ENCODE assay signal across 8 cellular contexts in genomic region chr5:132293992-132294727, GRCh38. TPM values are rescaled to one million over a fixed set of nuclear protein-coding genes. Genes with fewer than 3 reads are reported as not detected.
DNase-seq lines count a peak whose midpoint lies in the region; ATAC-seq, FAIRE-seq and TF ChIP-seq lines count a peak whose summit lies in the region.

Gene SLC22A4 (plus strand): TSS chr5:132294394. CDS start chr5:132294617, 223 bp downstream.

- no peak for TF ChIP-seq EP300 in A549 (IDR thresholded peaks at IDR 0.05)

- 2% methylated on average over 29 of the region's 63 CpGs for WGBS in A549 (ENCODE audit: missing lambda C conversion rate)

- H3K9me3 ChIP-seq in A549, result no peaks in the 10 kb centered on the region

- H3K4me1 Mint-ChIP-seq in WTC11, result peaks cover 13% of the 10 kb centered on the region

- H3K27ac ChIP-seq in A549, result peak within 1 kb of the TSS; percentile 95 to 99

- DNase-seq in A549 (ENCODE audit: low read depth in 1 of 2, low spot score in 1 of 2) (peak; percentile 96 to 97), NCI-H2196 (lab: John Stamatoyannopoulos, UW; ENCODE audit: unreplicated experiment) (peak; percentile 93), WTC11 (ENCODE audit: low spot score) (peak; percentile 89), islet precursor cell (peak; percentile 98)
- peak; percentile 49 for DNase-seq in central memory CD4-positive, alpha-beta T cell
- DNase-seq in stimulated activated CD4-positive, alpha-beta T cell treated with anti-CD3 and anti-CD28 coated beads, Interleukin-12 subunit alpha, Interleukin-12 subunit beta, amount 100 ng/mL, for 4 hours, result peak; percentile 77

- peak within 1 kb of the TSS; percentile 83 for H3K4me3 Mint-ChIP-seq in WTC11

- CTCF ChIA-PET in A549 (lab: Yijun Ruan, JAX) (interaction anchor here (0.6 to 2.3 kb wide), 23 partner anchors 9 to 232 kb away, joined by 3 to 19 read pairs (median 4); partner anchors contain the start of genes IRF1 and SLC22A5), WTC11 (lab: Charles Lee) (interaction anchor here (0.6 to 3.4 kb wide), 24 partner anchors 10 to 286 kb away, joined by 3 to 24 read pairs (median 4); partner anchors contain the start of gene SLC22A5)

- peak; percentile 52 for TF ChIP-seq POLR2A in A549 (IDR thresholded peaks at IDR 0.05; ENCODE audit: low read length)

- POLR2A ChIA-PET in A549 (lab: Yijun Ruan, JAX), result interaction anchor here (0.6 to 3.2 kb wide), 33 partner anchors 9 to 263 kb away, joined by 3 to 81 read pairs (median 5); partner anchors contain the start of genes IRF1, P4HA2, RAD50 and SLC22A5
- POLR2A ChIA-PET in WTC11 (lab: Charles Lee), result interaction anchor here (0.5 to 1.9 kb wide), 10 partner anchors 9 to 1630 kb away, joined by 3 to 11 read pairs (median 4); partner anchors contain the start of genes IRF1 and SLC22A5

- peak within 1 kb of the TSS; percentile 82 for H3K4me2 ChIP-seq in A549

- no peaks in the 10 kb centered on the region for H3K9me3 Mint-ChIP-seq in WTC11

- ATAC-seq in A549 (peak; percentile 81 to 90), GM18858 (IDR thresholded peaks at IDR 0.05; ENCODE audit: unreplicated experiment) (peak; percentile 51), HG03095 (IDR thresholded peaks at IDR 0.05; ENCODE audit: unreplicated experiment) (peak; percentile 67), WTC11 (peak; percentile 84)

- peaks cover 36% of the 10 kb centered on the region for H3K27me3 Mint-ChIP-seq in WTC11 (ENCODE audit: low read depth)

- TF ChIP-seq RAD21 in A549 (conservative IDR thresholded peaks at IDR 0.05 in 1 of 2, IDR thresholded peaks at IDR 0.05 in 1 of 2), result no peak; a peak in 1 of 5 replicates

- TF ChIP-seq CTCF in A549 (IDR thresholded peaks at IDR 0.05) (no peak; the same call in 2 of the 3 replicates), WTC11 (IDR thresholded peaks at IDR 0.05) (no peak)

- no peak for FAIRE-seq in A549 (lab: Jason Lieb, UNC)

- H3K4me3 ChIP-seq in A549, result peak within 1 kb of the TSS; percentile 65

- no peaks in the 10 kb centered on the region for H3K36me3 Mint-ChIP-seq in WTC11

- peaks cover 30% of the 10 kb centered on the region for H3K4me1 ChIP-seq in A549

- peak within 1 kb of the TSS; percentile 84 for H3K27ac Mint-ChIP-seq in WTC11

TF ChIP-seq in A549, 52 proteins besides CTCF, POLR2A, EP300 and RAD21 (continues in another document):
- no peak for TF ChIP-seq EHMT2 (IDR thresholded peaks at IDR 0.05; ENCODE audit: low read depth)
- no peak for TF ChIP-seq ESRRA (IDR thresholded peaks at IDR 0.05; ENCODE audit: borderline replicate concordance, low read length)
- no peak for TF ChIP-seq HOXA7 (CRISPR knock-in tag; IDR thresholded peaks at IDR 0.05)
- TF ChIP-seq RCOR1 (IDR thresholded peaks at IDR 0.05; ENCODE audit: low read depth, low read length), result no peak
- TF ChIP-seq CBX8 (IDR thresholded peaks at IDR 0.05), result no peak
- no peak for TF ChIP-seq BHLHE40 (IDR thresholded peaks at IDR 0.05; ENCODE audit: low read depth, low read length)
- no peak for TF ChIP-seq HOXB5 (CRISPR knock-in tag; IDR thresholded peaks at IDR 0.05)
- peak; percentile 77; the same call in 1 of the 2 replicates for TF ChIP-seq E2F6 (IDR thresholded peaks at IDR 0.05; ENCODE audit: borderline replicate concordance, low read depth)
- TF ChIP-seq GATA3 (IDR thresholded peaks at IDR 0.05; ENCODE audit: borderline replicate concordance), result peak; percentile 42; the same call in 1 of the 2 replicates
- TF ChIP-seq NR3C1 (IDR thresholded peaks at IDR 0.05), result no peak
- TF ChIP-seq REST (IDR thresholded peaks at IDR 0.05), result no peak; the same call in 1 of the 2 replicates

TF ChIP-seq in WTC11, 78 proteins besides CTCF, POLR2A, EP300 and RAD21 (continues in another document):
- no peak; the same call in 1 of the 2 replicates for TF ChIP-seq IRF1 (CRISPR knock-in tag; IDR thresholded peaks at IDR 0.05)
- no peak for TF ChIP-seq ATF1 (CRISPR knock-in tag; IDR thresholded peaks at IDR 0.05)
- TF ChIP-seq ZNF423 (CRISPR knock-in tag; IDR thresholded peaks at IDR 0.05), result no peak
- TF ChIP-seq SP1 (CRISPR knock-in tag; conservative IDR thresholded peaks at IDR 0.05), result peak; percentile 77
- TF ChIP-seq ZNF281 (CRISPR knock-in tag; IDR thresholded peaks at IDR 0.05), result no peak
- no peak for TF ChIP-seq CDX4 (CRISPR knock-in tag; IDR thresholded peaks at IDR 0.05; ENCODE audit: borderline replicate concordance)
- TF ChIP-seq ZNF317 (CRISPR knock-in tag; IDR thresholded peaks at IDR 0.05; ENCODE audit: borderline replicate concordance, low read depth), result no peak
- no peak for TF ChIP-seq GTF2I (CRISPR knock-in tag; conservative IDR thresholded peaks at IDR 0.05)
- TF ChIP-seq GABPB1 (CRISPR knock-in tag; IDR thresholded peaks at IDR 0.05), result no peak
- peak; percentile 15; the same call in 1 of the 2 replicates for TF ChIP-seq CREM (CRISPR knock-in tag; IDR thresholded peaks at IDR 0.05)
- no peak for TF ChIP-seq STAT6 (CRISPR knock-in tag; conservative IDR thresholded peaks at IDR 0.05; ENCODE audit: low read depth)
- TF ChIP-seq ESRRA (CRISPR knock-in tag; IDR thresholded peaks at IDR 0.05; ENCODE audit: borderline replicate concordance), result no peak
- no peak for TF ChIP-seq ZSCAN18 (CRISPR knock-in tag; IDR thresholded peaks at IDR 0.05)

RNA-seq across cellular contexts. Expression of gene SLC22A4, which starts in this region (rescaled TPM):
- polyA plus RNA-seq in A549 (2011; rRNA removed) (4.1 and 4.6 TPM in 2 replicates), A549 (2017; fragmentation: RNase III; extraction: RNeasy Plus Mini Kit Qiagen cat#74134 plus additional on column Dnase treatment) (3.2 to 4.2 TPM (median 3.6 TPM) in 3 replicates)
- polyA plus RNA-seq in A549 (2012; cell fraction: cytosol; rRNA removed), result 2.1 and 3.2 TPM in 2 replicates
- polyA plus RNA-seq in A549 (2012; cell fraction: nucleus; rRNA removed), result 8.2 and 10.1 TPM in 2 replicates
- 5.6 and 6.8 TPM in 2 replicates for polyA minus RNA-seq in A549 (2011; rRNA and poly(A)+ RNA removed)
- 0.34 to 0.50 TPM (median 0.35 TPM) in 3 replicates for total RNA-seq in WTC11 (2021)

Comparison
In these comparisons a context has a peak if more than half of its experiments do, and no peak if none do; other contexts are left out.
1. Peak in every context shown above with its lines: DNase-seq, ATAC-seq, H3K4me3 ChIP-seq and H3K27ac ChIP-seq.
2. Peak in DNase-seq and ATAC-seq in WTC11; RNA of the gene not detected or under 1 TPM.